Comparison of ENCODE assay signal across 26 cellular contexts in the genomic region with DNA sequence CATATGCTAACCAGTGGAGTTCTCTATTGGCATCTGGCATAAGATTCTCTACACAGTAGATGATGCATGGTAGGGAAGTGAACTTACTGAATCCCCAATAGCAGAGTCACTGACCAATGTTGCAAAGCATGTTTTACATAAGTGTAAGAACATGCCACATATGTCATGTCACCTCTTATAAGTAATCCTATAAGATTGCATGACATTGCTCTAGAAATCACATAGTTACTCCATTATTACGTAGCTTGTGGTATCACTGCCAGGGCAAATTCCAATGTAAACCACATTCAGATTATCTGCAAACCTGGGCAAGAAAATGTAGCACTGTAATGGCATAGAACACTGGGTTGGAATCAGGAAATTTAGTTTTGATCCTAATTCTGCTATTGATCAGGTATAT.
"Had no signal": no experiment of that assay in that cellular context is flagged by ENCODE, and none has a peak within 500 bp of the region (broad histone marks: within the 10 kb centered on the region; RNA-seq: fewer than 3 reads in every experiment).

No MANE protein-coding gene starts in this region.

- H3K4me3 ChIP-seq: dorsolateral prefrontal cortex, esophagus squamous epithelium, ovary, psoas muscle, right atrium auricular region, spleen, testis, vagina had no signal

- H3K27ac ChIP-seq: dorsolateral prefrontal cortex, esophagus squamous epithelium, ovary, psoas muscle, right atrium auricular region, spleen, testis, vagina, VCaP had no signal

- DNase-seq: activated CD4-positive, alpha-beta T cell treated with anti-CD3 and anti-CD28 coated beads, Interleukin-2, amount 10 ng/mL, durations not matched to agents 7 days and 5 days; activated CD8-positive, alpha-beta memory T cell treated with anti-CD3 and anti-CD28 coated beads, Interleukin-2, amount 10 ng/mL, durations not matched to agents 7 days and 5 days; activated CD8-positive, alpha-beta T cell treated with anti-CD3 and anti-CD28 coated beads for 36 hours; activated gamma-delta T cell; activated naive CD4-positive, alpha-beta T cell treated with anti-CD3 and anti-CD28 coated beads, Interleukin-2, amount 50 U/mL, for 16 hours; activated naive CD8-positive, alpha-beta T cell treated with anti-CD3 and anti-CD28 coated beads, Interleukin-2, amount 50 U/mL, for 24 hours; aorta; dorsolateral prefrontal cortex; effector memory CD8-positive, alpha-beta T cell; esophagus squamous epithelium; foreskin melanocyte; glutamatergic neuron; hippocampal formation; left ventricle myocardium superior; midbrain; natural killer cell; ovary; psoas muscle; spleen; stimulated activated CD4-positive, alpha-beta T cell treated with anti-CD3 and anti-CD28 coated beads, Interleukin-4, amount 100 ng/mL, for 1 hour; stimulated activated naive CD4-positive, alpha-beta T cell; testis had no signal

- H3K36me3 ChIP-seq: esophagus squamous epithelium, ovary, right atrium auricular region, spleen, vagina had no signal

- FAIRE-seq: endothelial cell of umbilical vein had no signal

- H3K4me1 ChIP-seq: esophagus squamous epithelium, psoas muscle, right atrium auricular region, spleen, testis, vagina had no signal

- H3K9me3 ChIP-seq: esophagus squamous epithelium, ovary, psoas muscle, right atrium auricular region, spleen, testis, vagina had no signal

- H3K27me3 ChIP-seq: dorsolateral prefrontal cortex, esophagus squamous epithelium, ovary, right atrium auricular region, testis, vagina had no signal
